ENCODE assay signal across 1 cellular context in the genomic region with DNA sequence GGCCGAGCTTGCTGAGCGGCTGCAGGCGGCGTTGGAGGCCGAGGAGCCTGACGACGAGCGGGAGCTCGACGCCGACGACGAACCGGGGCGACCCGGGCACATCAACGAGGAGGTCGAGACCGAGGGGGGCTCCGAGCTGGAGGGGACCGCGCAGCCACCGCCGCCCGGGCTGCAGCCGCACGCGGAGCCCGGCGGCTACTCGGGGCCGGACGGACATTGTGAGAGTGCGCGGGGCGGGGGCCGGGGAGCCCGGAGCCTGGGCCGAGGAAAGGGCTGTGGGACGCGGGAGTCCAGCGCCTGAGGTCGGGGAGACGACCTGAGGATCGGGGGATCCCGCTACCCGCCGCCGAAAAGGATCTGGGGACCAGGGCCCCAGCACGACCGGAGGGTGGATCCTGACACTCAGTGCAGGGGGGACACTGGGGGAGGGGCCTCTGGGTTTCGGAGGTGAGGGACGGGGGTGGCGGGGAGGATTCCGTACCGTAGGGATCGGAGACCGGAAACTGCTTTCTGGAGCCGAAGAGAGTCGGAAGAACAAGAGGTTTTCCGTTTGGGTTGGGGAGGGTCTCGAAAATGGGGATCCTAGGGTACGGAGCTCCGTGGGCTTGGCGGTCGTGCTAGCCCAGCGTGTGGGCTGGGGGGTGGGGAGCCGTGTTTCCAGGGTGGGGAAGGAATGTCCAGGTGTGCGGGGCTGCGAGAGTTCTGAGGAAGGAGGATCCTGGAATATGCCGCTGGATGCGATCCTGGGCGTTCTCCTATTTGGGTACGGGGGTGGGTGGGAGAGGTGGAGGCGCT.
TF ChIP-seq lines count a peak whose summit lies in the region.

No MANE protein-coding gene starts in this region.

TF ChIP-seq in HepG2, 621 proteins besides CTCF, POLR2A, EP300 and RAD21 (continued from another document and continues in another):
- TF ChIP-seq, protein P1, sequence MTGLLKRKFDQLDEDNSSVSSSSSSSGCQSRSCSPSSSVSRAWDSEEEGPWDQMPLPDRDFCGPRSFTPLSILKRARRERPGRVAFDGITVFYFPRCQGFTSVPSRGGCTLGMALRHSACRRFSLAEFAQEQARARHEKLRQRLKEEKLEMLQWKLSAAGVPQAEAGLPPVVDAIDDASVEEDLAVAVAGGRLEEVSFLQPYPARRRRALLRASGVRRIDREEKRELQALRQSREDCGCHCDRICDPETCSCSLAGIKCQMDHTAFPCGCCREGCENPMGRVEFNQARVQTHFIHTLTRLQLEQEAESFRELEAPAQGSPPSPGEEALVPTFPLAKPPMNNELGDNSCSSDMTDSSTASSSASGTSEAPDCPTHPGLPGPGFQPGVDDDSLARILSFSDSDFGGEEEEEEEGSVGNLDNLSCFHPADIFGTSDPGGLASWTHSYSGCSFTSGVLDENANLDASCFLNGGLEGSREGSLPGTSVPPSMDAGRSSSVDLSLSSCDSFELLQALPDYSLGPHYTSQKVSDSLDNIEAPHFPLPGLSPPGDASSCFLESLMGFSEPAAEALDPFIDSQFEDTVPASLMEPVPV (CRISPR knock-in tag; IDR thresholded peaks at IDR 0.05), result no peak
- TF ChIP-seq ZNF383 (CRISPR knock-in tag; IDR thresholded peaks at IDR 0.05; ENCODE audit: borderline replicate concordance) (no peak), ISX (CRISPR knock-in tag; conservative IDR thresholded peaks at IDR 0.05) (0 out of 2 replicates have a peak, but pooled peaks have one; percentile 85), HDAC6 (IDR thresholded peaks at IDR 0.05; ENCODE audit: low read depth, low read length) (no peak), MAF1 (CRISPR knock-in tag; IDR thresholded peaks at IDR 0.05; ENCODE audit: borderline replicate concordance) (no peak; the same call in 1 of the 2 replicates), ZFP90 (CRISPR knock-in tag; IDR thresholded peaks at IDR 0.05; ENCODE audit: borderline replicate concordance) (peak; percentile 58; the same call in 1 of the 2 replicates), ZNF670 (CRISPR knock-in tag; IDR thresholded peaks at IDR 0.05; ENCODE audit: borderline replicate concordance) (0 out of 2 replicates have a peak, but pooled peaks have one; percentile 64), ZNF703 (CRISPR knock-in tag; IDR thresholded peaks at IDR 0.05; ENCODE audit: borderline replicate concordance) (no peak; the same call in 1 of the 2 replicates), STAG1 (CRISPR knock-in tag; IDR thresholded peaks at IDR 0.05) (no peak), ZNF20 (CRISPR knock-in tag; IDR thresholded peaks at IDR 0.05) (no peak), SUZ12 (IDR thresholded peaks at IDR 0.05; ENCODE audit: low read depth, low read length) (no peak), PHF21A (CRISPR knock-in tag; IDR thresholded peaks at IDR 0.05) (no peak), NR2C2 (CRISPR knock-in tag; IDR thresholded peaks at IDR 0.05; ENCODE audit: borderline replicate concordance) (no peak), REXO4 (CRISPR knock-in tag; IDR thresholded peaks at IDR 0.05; ENCODE audit: borderline replicate concordance) (peak; percentile 73; the same call in 1 of the 2 replicates), ZNF296 (CRISPR knock-in tag; conservative IDR thresholded peaks at IDR 0.05) (0 out of 2 replicates have a peak, but pooled peaks have one; percentile 80), ZNF674 (CRISPR knock-in tag; IDR thresholded peaks at IDR 0.05; ENCODE audit: low read depth) (no peak), GTF3A (CRISPR knock-in tag; conservative IDR thresholded peaks at IDR 0.05) (no peak)
- TF ChIP-seq, protein P2, sequence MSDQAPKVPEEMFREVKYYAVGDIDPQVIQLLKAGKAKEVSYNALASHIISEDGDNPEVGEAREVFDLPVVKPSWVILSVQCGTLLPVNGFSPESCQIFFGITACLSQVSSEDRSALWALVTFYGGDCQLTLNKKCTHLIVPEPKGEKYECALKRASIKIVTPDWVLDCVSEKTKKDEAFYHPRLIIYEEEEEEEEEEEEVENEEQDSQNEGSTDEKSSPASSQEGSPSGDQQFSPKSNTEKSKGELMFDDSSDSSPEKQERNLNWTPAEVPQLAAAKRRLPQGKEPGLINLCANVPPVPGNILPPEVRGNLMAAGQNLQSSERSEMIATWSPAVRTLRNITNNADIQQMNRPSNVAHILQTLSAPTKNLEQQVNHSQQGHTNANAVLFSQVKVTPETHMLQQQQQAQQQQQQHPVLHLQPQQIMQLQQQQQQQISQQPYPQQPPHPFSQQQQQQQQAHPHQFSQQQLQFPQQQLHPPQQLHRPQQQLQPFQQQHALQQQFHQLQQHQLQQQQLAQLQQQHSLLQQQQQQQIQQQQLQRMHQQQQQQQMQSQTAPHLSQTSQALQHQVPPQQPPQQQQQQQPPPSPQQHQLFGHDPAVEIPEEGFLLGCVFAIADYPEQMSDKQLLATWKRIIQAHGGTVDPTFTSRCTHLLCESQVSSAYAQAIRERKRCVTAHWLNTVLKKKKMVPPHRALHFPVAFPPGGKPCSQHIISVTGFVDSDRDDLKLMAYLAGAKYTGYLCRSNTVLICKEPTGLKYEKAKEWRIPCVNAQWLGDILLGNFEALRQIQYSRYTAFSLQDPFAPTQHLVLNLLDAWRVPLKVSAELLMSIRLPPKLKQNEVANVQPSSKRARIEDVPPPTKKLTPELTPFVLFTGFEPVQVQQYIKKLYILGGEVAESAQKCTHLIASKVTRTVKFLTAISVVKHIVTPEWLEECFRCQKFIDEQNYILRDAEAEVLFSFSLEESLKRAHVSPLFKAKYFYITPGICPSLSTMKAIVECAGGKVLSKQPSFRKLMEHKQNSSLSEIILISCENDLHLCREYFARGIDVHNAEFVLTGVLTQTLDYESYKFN (CRISPR knock-in tag; conservative IDR thresholded peaks at IDR 0.05), result no peak
- TF ChIP-seq, protein P3, sequence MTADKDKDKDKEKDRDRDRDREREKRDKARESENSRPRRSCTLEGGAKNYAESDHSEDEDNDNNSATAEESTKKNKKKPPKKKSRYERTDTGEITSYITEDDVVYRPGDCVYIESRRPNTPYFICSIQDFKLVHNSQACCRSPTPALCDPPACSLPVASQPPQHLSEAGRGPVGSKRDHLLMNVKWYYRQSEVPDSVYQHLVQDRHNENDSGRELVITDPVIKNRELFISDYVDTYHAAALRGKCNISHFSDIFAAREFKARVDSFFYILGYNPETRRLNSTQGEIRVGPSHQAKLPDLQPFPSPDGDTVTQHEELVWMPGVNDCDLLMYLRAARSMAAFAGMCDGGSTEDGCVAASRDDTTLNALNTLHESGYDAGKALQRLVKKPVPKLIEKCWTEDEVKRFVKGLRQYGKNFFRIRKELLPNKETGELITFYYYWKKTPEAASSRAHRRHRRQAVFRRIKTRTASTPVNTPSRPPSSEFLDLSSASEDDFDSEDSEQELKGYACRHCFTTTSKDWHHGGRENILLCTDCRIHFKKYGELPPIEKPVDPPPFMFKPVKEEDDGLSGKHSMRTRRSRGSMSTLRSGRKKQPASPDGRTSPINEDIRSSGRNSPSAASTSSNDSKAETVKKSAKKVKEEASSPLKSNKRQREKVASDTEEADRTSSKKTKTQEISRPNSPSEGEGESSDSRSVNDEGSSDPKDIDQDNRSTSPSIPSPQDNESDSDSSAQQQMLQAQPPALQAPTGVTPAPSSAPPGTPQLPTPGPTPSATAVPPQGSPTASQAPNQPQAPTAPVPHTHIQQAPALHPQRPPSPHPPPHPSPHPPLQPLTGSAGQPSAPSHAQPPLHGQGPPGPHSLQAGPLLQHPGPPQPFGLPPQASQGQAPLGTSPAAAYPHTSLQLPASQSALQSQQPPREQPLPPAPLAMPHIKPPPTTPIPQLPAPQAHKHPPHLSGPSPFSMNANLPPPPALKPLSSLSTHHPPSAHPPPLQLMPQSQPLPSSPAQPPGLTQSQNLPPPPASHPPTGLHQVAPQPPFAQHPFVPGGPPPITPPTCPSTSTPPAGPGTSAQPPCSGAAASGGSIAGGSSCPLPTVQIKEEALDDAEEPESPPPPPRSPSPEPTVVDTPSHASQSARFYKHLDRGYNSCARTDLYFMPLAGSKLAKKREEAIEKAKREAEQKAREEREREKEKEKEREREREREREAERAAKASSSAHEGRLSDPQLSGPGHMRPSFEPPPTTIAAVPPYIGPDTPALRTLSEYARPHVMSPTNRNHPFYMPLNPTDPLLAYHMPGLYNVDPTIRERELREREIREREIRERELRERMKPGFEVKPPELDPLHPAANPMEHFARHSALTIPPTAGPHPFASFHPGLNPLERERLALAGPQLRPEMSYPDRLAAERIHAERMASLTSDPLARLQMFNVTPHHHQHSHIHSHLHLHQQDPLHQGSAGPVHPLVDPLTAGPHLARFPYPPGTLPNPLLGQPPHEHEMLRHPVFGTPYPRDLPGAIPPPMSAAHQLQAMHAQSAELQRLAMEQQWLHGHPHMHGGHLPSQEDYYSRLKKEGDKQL (CRISPR knock-in tag; IDR thresholded peaks at IDR 0.05; ENCODE audit: low read depth), result no peak
- TF ChIP-seq, protein P4, sequence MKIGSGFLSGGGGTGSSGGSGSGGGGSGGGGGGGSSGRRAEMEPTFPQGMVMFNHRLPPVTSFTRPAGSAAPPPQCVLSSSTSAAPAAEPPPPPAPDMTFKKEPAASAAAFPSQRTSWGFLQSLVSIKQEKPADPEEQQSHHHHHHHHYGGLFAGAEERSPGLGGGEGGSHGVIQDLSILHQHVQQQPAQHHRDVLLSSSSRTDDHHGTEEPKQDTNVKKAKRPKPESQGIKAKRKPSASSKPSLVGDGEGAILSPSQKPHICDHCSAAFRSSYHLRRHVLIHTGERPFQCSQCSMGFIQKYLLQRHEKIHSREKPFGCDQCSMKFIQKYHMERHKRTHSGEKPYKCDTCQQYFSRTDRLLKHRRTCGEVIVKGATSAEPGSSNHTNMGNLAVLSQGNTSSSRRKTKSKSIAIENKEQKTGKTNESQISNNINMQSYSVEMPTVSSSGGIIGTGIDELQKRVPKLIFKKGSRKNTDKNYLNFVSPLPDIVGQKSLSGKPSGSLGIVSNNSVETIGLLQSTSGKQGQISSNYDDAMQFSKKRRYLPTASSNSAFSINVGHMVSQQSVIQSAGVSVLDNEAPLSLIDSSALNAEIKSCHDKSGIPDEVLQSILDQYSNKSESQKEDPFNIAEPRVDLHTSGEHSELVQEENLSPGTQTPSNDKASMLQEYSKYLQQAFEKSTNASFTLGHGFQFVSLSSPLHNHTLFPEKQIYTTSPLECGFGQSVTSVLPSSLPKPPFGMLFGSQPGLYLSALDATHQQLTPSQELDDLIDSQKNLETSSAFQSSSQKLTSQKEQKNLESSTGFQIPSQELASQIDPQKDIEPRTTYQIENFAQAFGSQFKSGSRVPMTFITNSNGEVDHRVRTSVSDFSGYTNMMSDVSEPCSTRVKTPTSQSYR (CRISPR knock-in tag; IDR thresholded peaks at IDR 0.05; ENCODE audit: borderline replicate concordance), result peak; percentile 22; the same call in 1 of the 2 replicates
- TF ChIP-seq, protein P5, sequence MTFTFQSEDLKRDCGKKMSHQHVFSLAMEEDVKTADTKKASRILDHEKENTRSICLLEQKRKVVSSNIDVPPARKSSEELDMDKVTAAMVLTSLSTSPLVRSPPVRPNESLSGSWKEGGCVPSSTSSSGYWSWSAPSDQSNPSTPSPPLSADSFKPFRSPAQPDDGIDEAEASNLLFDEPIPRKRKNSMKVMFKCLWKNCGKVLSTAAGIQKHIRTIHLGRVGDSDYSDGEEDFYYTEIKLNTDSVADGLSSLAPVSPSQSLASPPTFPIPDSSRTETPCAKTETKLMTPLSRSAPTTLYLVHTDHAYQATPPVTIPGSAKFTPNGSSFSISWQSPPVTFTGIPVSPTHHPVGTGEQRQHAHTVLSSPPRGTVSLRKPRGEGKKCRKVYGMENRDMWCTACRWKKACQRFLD (CRISPR knock-in tag; IDR thresholded peaks at IDR 0.05; ENCODE audit: borderline replicate concordance), result no peak
- TF ChIP-seq, protein P6, sequence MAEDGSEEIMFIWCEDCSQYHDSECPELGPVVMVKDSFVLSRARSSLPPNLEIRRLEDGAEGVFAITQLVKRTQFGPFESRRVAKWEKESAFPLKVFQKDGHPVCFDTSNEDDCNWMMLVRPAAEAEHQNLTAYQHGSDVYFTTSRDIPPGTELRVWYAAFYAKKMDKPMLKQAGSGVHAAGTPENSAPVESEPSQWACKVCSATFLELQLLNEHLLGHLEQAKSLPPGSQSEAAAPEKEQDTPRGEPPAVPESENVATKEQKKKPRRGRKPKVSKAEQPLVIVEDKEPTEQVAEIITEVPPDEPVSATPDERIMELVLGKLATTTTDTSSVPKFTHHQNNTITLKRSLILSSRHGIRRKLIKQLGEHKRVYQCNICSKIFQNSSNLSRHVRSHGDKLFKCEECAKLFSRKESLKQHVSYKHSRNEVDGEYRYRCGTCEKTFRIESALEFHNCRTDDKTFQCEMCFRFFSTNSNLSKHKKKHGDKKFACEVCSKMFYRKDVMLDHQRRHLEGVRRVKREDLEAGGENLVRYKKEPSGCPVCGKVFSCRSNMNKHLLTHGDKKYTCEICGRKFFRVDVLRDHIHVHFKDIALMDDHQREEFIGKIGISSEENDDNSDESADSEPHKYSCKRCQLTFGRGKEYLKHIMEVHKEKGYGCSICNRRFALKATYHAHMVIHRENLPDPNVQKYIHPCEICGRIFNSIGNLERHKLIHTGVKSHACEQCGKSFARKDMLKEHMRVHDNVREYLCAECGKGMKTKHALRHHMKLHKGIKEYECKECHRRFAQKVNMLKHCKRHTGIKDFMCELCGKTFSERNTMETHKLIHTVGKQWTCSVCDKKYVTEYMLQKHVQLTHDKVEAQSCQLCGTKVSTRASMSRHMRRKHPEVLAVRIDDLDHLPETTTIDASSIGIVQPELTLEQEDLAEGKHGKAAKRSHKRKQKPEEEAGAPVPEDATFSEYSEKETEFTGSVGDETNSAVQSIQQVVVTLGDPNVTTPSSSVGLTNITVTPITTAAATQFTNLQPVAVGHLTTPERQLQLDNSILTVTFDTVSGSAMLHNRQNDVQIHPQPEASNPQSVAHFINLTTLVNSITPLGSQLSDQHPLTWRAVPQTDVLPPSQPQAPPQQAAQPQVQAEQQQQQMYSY (CRISPR knock-in tag; IDR thresholded peaks at IDR 0.05), result no peak
- TF ChIP-seq, protein P7, sequence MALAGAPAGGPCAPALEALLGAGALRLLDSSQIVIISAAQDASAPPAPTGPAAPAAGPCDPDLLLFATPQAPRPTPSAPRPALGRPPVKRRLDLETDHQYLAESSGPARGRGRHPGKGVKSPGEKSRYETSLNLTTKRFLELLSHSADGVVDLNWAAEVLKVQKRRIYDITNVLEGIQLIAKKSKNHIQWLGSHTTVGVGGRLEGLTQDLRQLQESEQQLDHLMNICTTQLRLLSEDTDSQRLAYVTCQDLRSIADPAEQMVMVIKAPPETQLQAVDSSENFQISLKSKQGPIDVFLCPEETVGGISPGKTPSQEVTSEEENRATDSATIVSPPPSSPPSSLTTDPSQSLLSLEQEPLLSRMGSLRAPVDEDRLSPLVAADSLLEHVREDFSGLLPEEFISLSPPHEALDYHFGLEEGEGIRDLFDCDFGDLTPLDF (CRISPR knock-in tag; IDR thresholded peaks at IDR 0.05), result no peak
- TF ChIP-seq, protein P8, sequence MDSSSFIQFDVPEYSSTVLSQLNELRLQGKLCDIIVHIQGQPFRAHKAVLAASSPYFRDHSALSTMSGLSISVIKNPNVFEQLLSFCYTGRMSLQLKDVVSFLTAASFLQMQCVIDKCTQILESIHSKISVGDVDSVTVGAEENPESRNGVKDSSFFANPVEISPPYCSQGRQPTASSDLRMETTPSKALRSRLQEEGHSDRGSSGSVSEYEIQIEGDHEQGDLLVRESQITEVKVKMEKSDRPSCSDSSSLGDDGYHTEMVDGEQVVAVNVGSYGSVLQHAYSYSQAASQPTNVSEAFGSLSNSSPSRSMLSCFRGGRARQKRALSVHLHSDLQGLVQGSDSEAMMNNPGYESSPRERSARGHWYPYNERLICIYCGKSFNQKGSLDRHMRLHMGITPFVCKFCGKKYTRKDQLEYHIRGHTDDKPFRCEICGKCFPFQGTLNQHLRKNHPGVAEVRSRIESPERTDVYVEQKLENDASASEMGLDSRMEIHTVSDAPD (CRISPR knock-in tag; IDR thresholded peaks at IDR 0.05), result no peak
- TF ChIP-seq, protein P9, sequence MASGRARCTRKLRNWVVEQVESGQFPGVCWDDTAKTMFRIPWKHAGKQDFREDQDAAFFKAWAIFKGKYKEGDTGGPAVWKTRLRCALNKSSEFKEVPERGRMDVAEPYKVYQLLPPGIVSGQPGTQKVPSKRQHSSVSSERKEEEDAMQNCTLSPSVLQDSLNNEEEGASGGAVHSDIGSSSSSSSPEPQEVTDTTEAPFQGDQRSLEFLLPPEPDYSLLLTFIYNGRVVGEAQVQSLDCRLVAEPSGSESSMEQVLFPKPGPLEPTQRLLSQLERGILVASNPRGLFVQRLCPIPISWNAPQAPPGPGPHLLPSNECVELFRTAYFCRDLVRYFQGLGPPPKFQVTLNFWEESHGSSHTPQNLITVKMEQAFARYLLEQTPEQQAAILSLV (CRISPR knock-in tag; IDR thresholded peaks at IDR 0.05; ENCODE audit: borderline replicate concordance), result no peak; the same call in 1 of the 2 replicates
